In genomic region chr2:179263460-179264237, GRCh38 we compare ENCODE assay signal across 8 cellular contexts. TPM values are rescaled to one million over a fixed set of nuclear protein-coding genes. Genes with fewer than 3 reads are reported as not detected.
A peak's percentile ranks its signal among the peaks of the same experiment; 100 is the strongest.
DNase-seq lines count a peak whose midpoint lies in the region; ATAC-seq and TF ChIP-seq lines count a peak whose summit lies in the region.

No MANE protein-coding gene starts in this region.

- H3K27ac ChIP-seq in CD8-positive, alpha-beta memory T cell (ENCODE audit: low read depth, low read length), result no peak overlapping the region
- no peak overlapping the region for H3K27ac ChIP-seq in PC-3 (ENCODE audit: low read length)
- H3K27ac ChIP-seq in ascending aorta, result peak overlapping the region; percentile 92 to 94
- peak overlapping the region; percentile 86 for H3K27ac ChIP-seq in right cardiac atrium (ENCODE audit: low read length)

- H3K4me3 ChIP-seq in CD8-positive, alpha-beta memory T cell (ENCODE audit: low read length), result peak overlapping the region; percentile 39
- H3K4me3 ChIP-seq in PC-3 (ENCODE audit: low read length) (peak overlapping the region; percentile 95), ascending aorta (peak overlapping the region; percentile 84 to 98), right cardiac atrium (ENCODE audit: low read length) (peak overlapping the region; percentile 95)

- peak overlapping the region in 3 of 8 donors; percentile 35 to 54 (median 35) for H3K27ac Mint-ChIP-seq in CD8-positive, alpha-beta memory T cell

- TF ChIP-seq CTCF in PC-3 (conservative IDR thresholded peaks at IDR 0.05; ENCODE audit: low read depth, low read length) (no peak), ascending aorta (IDR thresholded peaks at IDR 0.05) (no peak)

- peaks cover 6% of the 10 kb centered on the region; the same call in 1 of the 2 replicates for H4K20me1 ChIP-seq in PC-3 (ENCODE audit: low read length)

- WGBS in right cardiac atrium, result under 1% methylated on average over 47 of the region's 47 CpGs

- H3K9me2 ChIP-seq in PC-3 (replicated peaks; ENCODE audit: low read length), result no peaks in the 10 kb centered on the region

- peak in 1 of 5 donors; percentile 12 for DNase-seq in CD8-positive, alpha-beta memory T cell
- DNase-seq in PC-3, result peak; percentile 56
- peak in 1 of 2 donors; percentile 76 for DNase-seq in ascending aorta (ENCODE audit: low spot score in 2 of 2)
- peak; percentile 53 to 81 (median 79) for DNase-seq in right cardiac atrium
- peak in 9 of 10 donors; percentile 34 to 93 (median 46) for DNase-seq in posterior cingulate gyrus
- DNase-seq in cerebellar nuclear complex (lab: John Stamatoyannopoulos, UW), result no peak

- peaks cover 20 to 44% of the 10 kb centered on the region in 2 donors for H3K27me3 Mint-ChIP-seq in CD8-positive, alpha-beta memory T cell

- H3K4me3 Mint-ChIP-seq in CD8-positive, alpha-beta memory T cell, result peak overlapping the region; percentile 76 to 88 (median 81)

- H2AFZ ChIP-seq in PC-3 (ENCODE audit: low read length), result peak overlapping the region; percentile 84

- no peaks in the 10 kb centered on the region for H3K36me3 Mint-ChIP-seq in CD8-positive, alpha-beta memory T cell

- no TSS peak for BruUV-seq in PC-3 (replicated peaks; lab: Mats Ljungman, UMichigan)

- POLR2A ChIA-PET in CD8-positive, alpha-beta memory T cell (lab: Charles Lee), result no interaction called here
- POLR2A ChIA-PET in PC-3 (lab: Charles Lee; ENCODE audit: unreplicated experiment), result no interaction called here

- peak overlapping the region; percentile 77 for H3K9ac ChIP-seq in PC-3 (ENCODE audit: low read length)

- H3K27me3 ChIP-seq in CD8-positive, alpha-beta memory T cell (ENCODE audit: insufficient read depth, low read length, poor library complexity, severe bottlenecking), result no peaks in the 10 kb centered on the region
- H3K27me3 ChIP-seq in PC-3 (ENCODE audit: low read length), result no peaks in the 10 kb centered on the region
- H3K27me3 ChIP-seq in ascending aorta, result no peaks in the 10 kb centered on the region
- H3K27me3 ChIP-seq in right cardiac atrium (ENCODE audit: control insufficient read depth, insufficient read depth), result no peaks in the 10 kb centered on the region

- peaks cover 11 to 22% (median 20%) of the 10 kb centered on the region in 3 donors for H3K4me1 Mint-ChIP-seq in CD8-positive, alpha-beta memory T cell

- H3K9me3 ChIP-seq in CD8-positive, alpha-beta memory T cell (ENCODE audit: low read length), result no peaks in the 10 kb centered on the region
- H3K9me3 ChIP-seq in PC-3 (ENCODE audit: low read length) (no peaks in the 10 kb centered on the region), ascending aorta (no peaks in the 10 kb centered on the region), right cardiac atrium (ENCODE audit: control insufficient read depth, low read length) (no peaks in the 10 kb centered on the region)

- H3K79me2 ChIP-seq in PC-3 (ENCODE audit: low read length), result peaks cover 54% of the 10 kb centered on the region

- peak overlapping the region; percentile 88 for H3K4me2 ChIP-seq in PC-3 (ENCODE audit: low read length)

- no peaks in the 10 kb centered on the region for H3F3A ChIP-seq in PC-3 (ENCODE audit: low read length, unreplicated experiment)

- H3K9me3 Mint-ChIP-seq in CD8-positive, alpha-beta memory T cell, result peaks cover 0 to 4% (median 2%) of the 10 kb centered on the region in 5 donors

- CTCF ChIA-PET in CD8-positive, alpha-beta memory T cell (lab: Charles Lee), result interaction anchor here (1.3 kb wide), 1 partner anchor 9 kb away, joined by 3 read pairs; no protein-coding TSS in a partner anchor
- CTCF ChIA-PET in PC-3 (lab: Charles Lee), result interaction anchor here (0.6 kb wide), 1 partner anchor 182 kb away, joined by 5 read pairs; no protein-coding TSS in a partner anchor

- no peaks in the 10 kb centered on the region for H3K36me3 ChIP-seq in CD8-positive, alpha-beta memory T cell (ENCODE audit: insufficient read depth, low read length)
- no peaks in the 10 kb centered on the region for H3K36me3 ChIP-seq in PC-3 (ENCODE audit: low read depth, low read length)
- H3K36me3 ChIP-seq in ascending aorta, result no peaks in the 10 kb centered on the region

- H3K4me1 ChIP-seq in CD8-positive, alpha-beta memory T cell (ENCODE audit: insufficient read depth, low read length), result no peaks in the 10 kb centered on the region
- H3K4me1 ChIP-seq in PC-3 (ENCODE audit: insufficient read depth, low read length) (peaks cover 27% of the 10 kb centered on the region), ascending aorta (peaks cover 0 to 29% of the 10 kb centered on the region in 2 donors), right cardiac atrium (ENCODE audit: control insufficient read depth, insufficient read depth, low read length) (peaks cover 3% of the 10 kb centered on the region)

- peak; percentile 21 for ATAC-seq in GM19328 (IDR thresholded peaks at IDR 0.05; ENCODE audit: unreplicated experiment)
- peak; percentile 23 for ATAC-seq in HG03432 (IDR thresholded peaks at IDR 0.05; ENCODE audit: unreplicated experiment)
- ATAC-seq in PC-3, result peak; percentile 30
- peak; percentile 61 to 65 for ATAC-seq in right cardiac atrium

- intact Hi-C loops in PC-3 (cut with micrococcal nuclease) (loop anchor here (1.0 kb wide), 1 partner anchor 77 kb away; no protein-coding TSS in a partner anchor), ascending aorta (cut with DNase I) (loop anchor here (5.0 to 10.0 kb wide), 3 partner anchors 41 to 399 kb away; no protein-coding TSS in a partner anchor), right cardiac atrium (cut with DNase I) (no loop called here), posterior cingulate gyrus (cut with DNase I) (loop anchor here (5.0 kb wide), 1 partner anchor 36 kb away; no protein-coding TSS in a partner anchor)

RNA-seq across cellular contexts. Expression of gene SESTD1, which starts 1.0 kb away (rescaled TPM):
- 1 to 10 TPM; 1.6 to 3.7 TPM for total RNA-seq in CD8-positive, alpha-beta memory T cell
- 2.2 TPM for polyA plus RNA-seq in CD8-positive, alpha-beta memory T cell
- 12.2 and 21.3 TPM in 2 replicates for total RNA-seq in PC-3 (2014; rRNA removed)
- total RNA-seq in ascending aorta, result 15.4 TPM
- total RNA-seq in right cardiac atrium, result 10 to 100 TPM; 41.9 to 66.7 (median 54.5) TPM
- polyA plus RNA-seq in right cardiac atrium, result 8.4 TPM

Comparison
In these comparisons a context has a peak if more than half of its experiments do, and no peak if none do; other contexts are left out.
1. DNase-seq: peak in PC-3 (single experiment), right cardiac atrium (3 of 3) and posterior cingulate gyrus (9 of 10); none in cerebellar nuclear complex (0 of 2).
2. H3K27ac ChIP-seq: peak in ascending aorta (2 of 2) and right cardiac atrium (single experiment); none in CD8-positive, alpha-beta memory T cell (single experiment) and PC-3 (single experiment).
3. H3K4me3 ChIP-seq: peak in every context shown above with its lines; median percentile 95 in PC-3; 95 in right cardiac atrium; 91 in ascending aorta; 39 in CD8-positive, alpha-beta memory T cell.
4. intact Hi-C loops: an anchor here in PC-3 (1.0 kb wide), ascending aorta (5.0 to 10.0 kb wide) and posterior cingulate gyrus (5.0 kb wide); none called in right cardiac atrium.
5. Peak in every context shown above with its lines, with median percentiles within 50 percentile points of each other: ATAC-seq.